In the genomic region with DNA sequence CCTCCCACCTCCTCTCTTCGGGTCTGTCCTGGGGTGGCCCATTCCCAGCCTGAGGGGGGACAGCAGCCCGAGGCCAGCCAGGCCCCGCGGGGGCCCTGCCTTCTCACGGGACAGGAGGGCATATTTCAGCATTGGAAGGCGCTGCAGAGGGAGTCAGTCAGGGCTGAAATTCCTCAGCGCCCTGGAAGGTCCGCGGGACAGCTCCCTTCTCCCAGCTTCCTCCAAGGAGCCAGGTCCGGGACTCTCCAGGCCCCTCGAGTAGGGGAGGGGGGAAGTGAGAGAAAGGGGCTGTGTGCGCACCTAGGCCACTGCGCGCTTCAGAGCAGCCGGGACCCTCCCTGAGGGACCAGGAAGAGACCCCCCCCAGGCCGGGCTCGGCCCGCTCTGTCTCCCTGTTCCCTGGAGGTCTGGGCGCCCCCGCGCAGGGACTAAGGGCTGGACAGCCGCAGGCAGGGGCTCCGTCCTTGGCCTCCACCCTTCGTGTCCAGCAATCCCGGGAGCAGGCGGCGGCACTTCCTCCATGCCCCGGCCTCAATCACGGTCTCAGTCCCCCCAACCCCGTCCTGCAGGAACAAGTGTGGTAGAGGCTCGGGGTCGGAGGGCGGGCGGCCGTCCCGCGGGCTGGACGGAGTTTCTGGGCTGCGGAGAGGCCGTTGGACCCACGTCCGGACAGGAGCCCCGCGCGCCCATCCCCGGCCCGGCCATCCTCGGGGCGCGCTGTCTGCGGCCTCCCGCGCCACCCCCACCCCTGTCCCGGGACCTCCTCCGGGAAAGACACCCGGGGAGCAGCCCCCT, we compare ENCODE assay signal across 2 cellular contexts.
TF ChIP-seq lines count a peak whose summit lies in the region.

No MANE protein-coding gene starts in this region.

TF ChIP-seq in HCT116, 20 proteins besides CTCF, POLR2A, EP300 and RAD21:
- TF ChIP-seq SIN3A (IDR thresholded peaks at IDR 0.05; ENCODE audit: low read depth) (no peak), POLR2AphosphoS5 (IDR thresholded peaks at IDR 0.05; ENCODE audit: low read depth, low read length) (no peak), ZNF274 (IDR thresholded peaks at IDR 0.05; ENCODE audit: low read depth, low read length) (no peak), EZH2 (IDR thresholded peaks at IDR 0.05) (no peak), ELF1 (IDR thresholded peaks at IDR 0.05; ENCODE audit: borderline replicate concordance, low read depth) (no peak), FOSL1 (IDR thresholded peaks at IDR 0.05; ENCODE audit: low read depth) (no peak), EGR1 (IDR thresholded peaks at IDR 0.05; ENCODE audit: low read depth) (no peak), EZH2phosphoT487 (IDR thresholded peaks at IDR 0.05; ENCODE audit: borderline replicate concordance) (no peak)
- TF ChIP-seq, protein P1, sequence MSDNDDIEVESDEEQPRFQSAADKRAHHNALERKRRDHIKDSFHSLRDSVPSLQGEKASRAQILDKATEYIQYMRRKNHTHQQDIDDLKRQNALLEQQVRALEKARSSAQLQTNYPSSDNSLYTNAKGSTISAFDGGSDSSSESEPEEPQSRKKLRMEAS (IDR thresholded peaks at IDR 0.05) = no peak
- TF ChIP-seq, protein P2, sequence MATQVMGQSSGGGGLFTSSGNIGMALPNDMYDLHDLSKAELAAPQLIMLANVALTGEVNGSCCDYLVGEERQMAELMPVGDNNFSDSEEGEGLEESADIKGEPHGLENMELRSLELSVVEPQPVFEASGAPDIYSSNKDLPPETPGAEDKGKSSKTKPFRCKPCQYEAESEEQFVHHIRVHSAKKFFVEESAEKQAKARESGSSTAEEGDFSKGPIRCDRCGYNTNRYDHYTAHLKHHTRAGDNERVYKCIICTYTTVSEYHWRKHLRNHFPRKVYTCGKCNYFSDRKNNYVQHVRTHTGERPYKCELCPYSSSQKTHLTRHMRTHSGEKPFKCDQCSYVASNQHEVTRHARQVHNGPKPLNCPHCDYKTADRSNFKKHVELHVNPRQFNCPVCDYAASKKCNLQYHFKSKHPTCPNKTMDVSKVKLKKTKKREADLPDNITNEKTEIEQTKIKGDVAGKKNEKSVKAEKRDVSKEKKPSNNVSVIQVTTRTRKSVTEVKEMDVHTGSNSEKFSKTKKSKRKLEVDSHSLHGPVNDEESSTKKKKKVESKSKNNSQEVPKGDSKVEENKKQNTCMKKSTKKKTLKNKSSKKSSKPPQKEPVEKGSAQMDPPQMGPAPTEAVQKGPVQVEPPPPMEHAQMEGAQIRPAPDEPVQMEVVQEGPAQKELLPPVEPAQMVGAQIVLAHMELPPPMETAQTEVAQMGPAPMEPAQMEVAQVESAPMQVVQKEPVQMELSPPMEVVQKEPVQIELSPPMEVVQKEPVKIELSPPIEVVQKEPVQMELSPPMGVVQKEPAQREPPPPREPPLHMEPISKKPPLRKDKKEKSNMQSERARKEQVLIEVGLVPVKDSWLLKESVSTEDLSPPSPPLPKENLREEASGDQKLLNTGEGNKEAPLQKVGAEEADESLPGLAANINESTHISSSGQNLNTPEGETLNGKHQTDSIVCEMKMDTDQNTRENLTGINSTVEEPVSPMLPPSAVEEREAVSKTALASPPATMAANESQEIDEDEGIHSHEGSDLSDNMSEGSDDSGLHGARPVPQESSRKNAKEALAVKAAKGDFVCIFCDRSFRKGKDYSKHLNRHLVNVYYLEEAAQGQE (IDR thresholded peaks at IDR 0.05; ENCODE audit: low read depth) = no peak

TF ChIP-seq in HepG2, 621 proteins besides CTCF, POLR2A, EP300 and RAD21:
- TF ChIP-seq NR2F1 (CRISPR knock-in tag; IDR thresholded peaks at IDR 0.05) (no peak), AGO1 (IDR thresholded peaks at IDR 0.05; ENCODE audit: low read depth, low read length, poor library complexity, severe bottlenecking) (peak; percentile 16)
